22 cellular contexts compared by ENCODE assay signal in genomic region chr4:16819652-16820051, GRCh38.
DNase-seq lines count a peak whose midpoint lies in the region; ATAC-seq, FAIRE-seq and TF ChIP-seq lines count a peak whose summit lies in the region.
"Had no signal": no experiment of that assay in that cellular context is flagged by ENCODE, and none has a peak within 500 bp of the region (broad histone marks: within the 10 kb centered on the region; RNA-seq: fewer than 3 reads in every experiment).

No MANE protein-coding gene starts in this region.

- H3K9me1 ChIP-seq in IMR-90 (ENCODE audit: insufficient read depth, low read length): peaks cover 4% of the 10 kb centered on the region

- no peak for TF ChIP-seq POLR2A in IMR-90 (IDR thresholded peaks at IDR 0.05; ENCODE audit: low read depth, low read length)
- TF ChIP-seq POLR2A in HepG2 (IDR thresholded peaks at IDR 0.05; ENCODE audit: insufficient read depth in 1 of 2, low read depth in 2 of 2, low read length in 2 of 2): no peak
- TF ChIP-seq POLR2A in gastrocnemius medialis (IDR thresholded peaks at IDR 0.05): no peak

- no peak overlapping the region for H3K4ac ChIP-seq in IMR-90 (ENCODE audit: low read depth, low read length)

- TF ChIP-seq EP300 in HepG2 (IDR thresholded peaks at IDR 0.05; ENCODE audit: low read depth in 2 of 2, low read length in 2 of 2) (no peak), HepG2 (CRISPR knock-in tag; IDR thresholded peaks at IDR 0.05; ENCODE audit: borderline replicate concordance) (no peak)

- TF ChIP-seq CTCF in IMR-90 (conservative IDR thresholded peaks at IDR 0.05; ENCODE audit: low read depth, low read length): no peak
- no peak for TF ChIP-seq CTCF in HepG2 (CRISPR knock-in tag; IDR thresholded peaks at IDR 0.05)
- TF ChIP-seq CTCF in gastrocnemius medialis (IDR thresholded peaks at IDR 0.05 in 4 of 5, conservative IDR thresholded peaks at IDR 0.05 in 1 of 5): no peak
- TF ChIP-seq CTCF in colonic mucosa (IDR thresholded peaks at IDR 0.05): no peak

- H3K79me1 ChIP-seq in IMR-90 (ENCODE audit: low read depth in 1 of 2, low read length in 2 of 2): peaks cover 0 to 3% of the 10 kb centered on the region in 2 experiments; a peak in 2 of 4 replicates

- dilution Hi-C loops in IMR-90 (cut with HindIII; ENCODE audit: low sequenced_read_pairs, unreplicated experiment): no loop called here

- no peak overlapping the region for H2BK20ac ChIP-seq in IMR-90 (ENCODE audit: low read depth, low read length)

- H3K36me3 ChIP-seq in IMR-90 (ENCODE audit: control insufficient read depth, insufficient read depth, low read length) (no peaks in the 10 kb centered on the region), HepG2 (replicated peaks in 1 of 2; ENCODE audit: control insufficient read depth in 1 of 2, insufficient read depth in 2 of 2, low read length in 2 of 2) (no peaks in the 10 kb centered on the region), gastrocnemius medialis (no peaks in the 10 kb centered on the region), colonic mucosa (no peaks in the 10 kb centered on the region)
- H3K36me3 ChIP-seq: BE2C, SJSA1 had no signal

- H3K27ac ChIP-seq in IMR-90 (ENCODE audit: insufficient read depth, low read length) (no peak overlapping the region), HepG2 (ENCODE audit: extremely low read length, insufficient read depth, low read length) (no peak overlapping the region), gastrocnemius medialis (peak overlapping the region in 3 of 4 donors; percentile 22 to 60 (median 48)), colonic mucosa (no peak overlapping the region)
- H3K27ac ChIP-seq: GM23248, PC-9, SJSA1 had no signal

- H3K4me2 ChIP-seq in IMR-90 (ENCODE audit: low read depth, low read length): no peak overlapping the region
- H3K4me2 ChIP-seq in HepG2 (ENCODE audit: low read depth, low read length): no peak overlapping the region
- H3K4me2 ChIP-seq: PC-9 had no signal

- H3K4me1 ChIP-seq in IMR-90 (ENCODE audit: control insufficient read depth, insufficient read depth, low read length): no peaks in the 10 kb centered on the region
- H3K4me1 ChIP-seq in HepG2 (ENCODE audit: insufficient read depth, low read length): peaks cover 29% of the 10 kb centered on the region
- H3K4me1 ChIP-seq in gastrocnemius medialis: no peaks in the 10 kb centered on the region
- no peaks in the 10 kb centered on the region for H3K4me1 ChIP-seq in colonic mucosa

- in situ Hi-C loops in IMR-90 (cut with MboI; ENCODE audit: low sequenced_read_pairs): no loop called here
- in situ Hi-C loops in HepG2 (cut with HindIII; ENCODE audit: extremely low pct_ligation_motif_present, low pct_unique_long_range_greater_than_20kb): no loop called here
- in situ Hi-C loops in gastrocnemius medialis (cut with MboI; ENCODE audit: low sequenced_read_pairs in 4 of 4): no loop called here

- POLR2A ChIA-PET in IMR-90 (lab: Charles Lee; ENCODE audit: unreplicated experiment): no interaction called here
- POLR2A ChIA-PET in HepG2 (lab: Yijun Ruan, JAX): no interaction called here

- H4K91ac ChIP-seq in IMR-90 (ENCODE audit: insufficient read depth, low read depth, low read length): no peak overlapping the region

- no peak overlapping the region for H2BK120ac ChIP-seq in IMR-90 (ENCODE audit: low read depth, low read length)

- no peak overlapping the region for H3K14ac ChIP-seq in IMR-90 (replicated peaks; ENCODE audit: low read depth, low read length)

- H3K79me2 ChIP-seq in HepG2 (ENCODE audit: insufficient read depth, low read length): no peaks in the 10 kb centered on the region

- no peaks in the 10 kb centered on the region for H3K9me3 ChIP-seq in IMR-90 (ENCODE audit: control insufficient read depth, insufficient read depth, low read length)
- H3K9me3 ChIP-seq in HepG2 (ENCODE audit: low read length): no peaks in the 10 kb centered on the region
- H3K9me3 ChIP-seq in gastrocnemius medialis: no peaks in the 10 kb centered on the region
- H3K9me3 ChIP-seq in colonic mucosa: no peaks in the 10 kb centered on the region
- H3K9me3 ChIP-seq: BE2C, SJSA1 had no signal

- no peak overlapping the region for H4K5ac ChIP-seq in IMR-90 (ENCODE audit: low read depth, low read length)

- DNase-seq in IMR-90 (no peak), dermis microvascular lymphatic vessel endothelial cell (ENCODE audit: low read depth in 2 of 2) (peak; percentile 12 to 46), HepG2 (ENCODE audit: low spot score) (no peak), gastrocnemius medialis (no peak), colonic mucosa (no peak), COLO668 (lab: John Stamatoyannopoulos, UW; ENCODE audit: unreplicated experiment) (no peak)
- DNase-seq: BE2C; CD8-positive, alpha-beta T cell; DND-41; GM23248; NCI-H1092; NCI-H146; NCI-H2081 treated with DMSO at 0.1 percent for 48 hours; NCI-H510A treated with DMSO at 0.1 percent for 48 hours; NCI-H82; PC-9 had no signal

- H2AK9ac ChIP-seq in IMR-90 (replicated peaks; ENCODE audit: low read depth, low read length, poor library complexity): no peak overlapping the region

- no peak overlapping the region for H3K23ac ChIP-seq in IMR-90 (ENCODE audit: low read depth, low read length)

- ATAC-seq in IMR-90 (ENCODE audit: low read depth) (no peak), HepG2 (no peak), gastrocnemius medialis (no peak), HG02885 (IDR thresholded peaks at IDR 0.05; ENCODE audit: poor library complexity, unreplicated experiment) (no peak)
- ATAC-seq: CD8-positive, alpha-beta T cell; GM12878 had no signal

- H3K4me3 ChIP-seq in IMR-90 (ENCODE audit: insufficient read depth, low read depth, low read length) (no peak overlapping the region), HepG2 (replicated peaks in 1 of 3; ENCODE audit: insufficient read depth in 1 of 3, low read depth in 2 of 3, low read length in 3 of 3) (no peak overlapping the region), gastrocnemius medialis (no peak overlapping the region), colonic mucosa (no peak overlapping the region)
- H3K4me3 ChIP-seq: GM12878, GM23248, PC-9, SJSA1 had no signal

- CTCF ChIA-PET in IMR-90 (lab: Yijun Ruan, JAX): no interaction called here
- CTCF ChIA-PET in HepG2 (lab: Yijun Ruan, JAX; ENCODE audit: low intra/inter-chr PET ratio, low total read pairs): no interaction called here

- H2AFZ ChIP-seq in IMR-90 (replicated peaks; ENCODE audit: low read length, poor library complexity): no peak overlapping the region
- no peak overlapping the region for H2AFZ ChIP-seq in HepG2 (ENCODE audit: low read length)
- H2AFZ ChIP-seq: GM23248, PC-9 had no signal

- no peak overlapping the region for H4K8ac ChIP-seq in IMR-90 (ENCODE audit: low read depth in 2 of 2, low read length in 2 of 2)

- H3K56ac ChIP-seq in IMR-90 (ENCODE audit: extremely low read depth, insufficient read depth, low read length): no peak overlapping the region

- H3K9ac ChIP-seq in IMR-90 (ENCODE audit: low read depth, low read length) (no peak overlapping the region), HepG2 (ENCODE audit: insufficient read depth, low read depth, low read length) (no peak overlapping the region), colonic mucosa (ENCODE audit: low read depth in 2 of 2, low read length in 2 of 2) (no peak overlapping the region)
- H3K9ac ChIP-seq: GM23248 had no signal

- intact Hi-C loops in IMR-90 (cut with micrococcal nuclease) (no loop called here), HepG2 (cut with micrococcal nuclease; ENCODE audit: unreplicated experiment) (no loop called here), gastrocnemius medialis (cut with DNase I; ENCODE audit: low total_unique reads) (no loop called here), colonic mucosa (cut with DNase I) (no loop called here)

- no peak overlapping the region for H2BK5ac ChIP-seq in IMR-90 (ENCODE audit: low read depth, low read length, poor library complexity, severe bottlenecking)

- H2BK15ac ChIP-seq in IMR-90 (ENCODE audit: low read depth, low read length): no peak overlapping the region

- H3K18ac ChIP-seq in IMR-90 (ENCODE audit: low read depth, low read length): no peak overlapping the region

- H4K20me1 ChIP-seq in IMR-90 (ENCODE audit: insufficient read depth, low read length) (no peaks in the 10 kb centered on the region), HepG2 (ENCODE audit: insufficient read depth, low read length) (no peaks in the 10 kb centered on the region)

- no peak for FAIRE-seq in HepG2 (lab: Jason Lieb, UNC)
- FAIRE-seq: D721Med, G401.6, GM12878, GM18507 had no signal

- TF ChIP-seq RAD21 in IMR-90 (IDR thresholded peaks at IDR 0.05; ENCODE audit: low read length) (no peak), HepG2 (CRISPR knock-in tag; IDR thresholded peaks at IDR 0.05) (no peak)

- WGBS in IMR-90 (ENCODE audit: extremely low coverage in 2 of 2, insufficient read length in 1 of 2), 2 experiments: no CpG with 5 or more reads among the region's 3 CpGs
- WGBS in HepG2 (ENCODE audit: low lambda C conversion rate): 91% methylated on average over 3 of the region's 3 CpGs

- H3K27me3 ChIP-seq in IMR-90 (ENCODE audit: control insufficient read depth, insufficient read depth, low read length) (no peaks in the 10 kb centered on the region), HepG2 (ENCODE audit: control insufficient read depth in 1 of 2, insufficient read depth in 2 of 2, low read length in 2 of 2) (no peaks in the 10 kb centered on the region), gastrocnemius medialis (no peaks in the 10 kb centered on the region), colonic mucosa (no peaks in the 10 kb centered on the region)
- H3K27me3 ChIP-seq: BE2C, SJSA1 had no signal

- BruUV-seq in IMR-90 (replicated peaks; lab: Mats Ljungman, UMichigan): no TSS peak
- no TSS peak for BruUV-seq in HepG2 (replicated peaks; lab: Mats Ljungman, UMichigan)

- no peak overlapping the region for H2AK5ac ChIP-seq in IMR-90 (ENCODE audit: low read depth, low read length)

TF ChIP-seq in IMR-90, 13 proteins besides CTCF, POLR2A, EP300 and RAD21:
- TF ChIP-seq MAFK (IDR thresholded peaks at IDR 0.05; ENCODE audit: low read depth, low read length) (peak; percentile 90), RFX5 (IDR thresholded peaks at IDR 0.05; ENCODE audit: low read depth, low read length) (no peak), FOS (IDR thresholded peaks at IDR 0.05; ENCODE audit: low read depth, low read length) (no peak), CEBPB (IDR thresholded peaks at IDR 0.05; ENCODE audit: low read depth, low read length) (no peak), NFE2L2 (IDR thresholded peaks at IDR 0.05; ENCODE audit: low read depth, low read length) (peak; percentile 12; the same call in 1 of the 2 replicates)
TF ChIP-seq in IMR-90: peak in this region for 2.

TF ChIP-seq in HepG2, 621 proteins besides CTCF, POLR2A, EP300 and RAD21 (continues in another document):
- TF ChIP-seq TERF1 (CRISPR knock-in tag; IDR thresholded peaks at IDR 0.05) (no peak), HMG20A (CRISPR knock-in tag; IDR thresholded peaks at IDR 0.05; ENCODE audit: borderline replicate concordance) (no peak)

Comparison
In these comparisons a context has a peak if more than half of its experiments do, and no peak if none do; other contexts are left out.
1. DNase-seq: peak in dermis microvascular lymphatic vessel endothelial cell (2 of 2); none in IMR-90 (single experiment), HepG2 (single experiment), gastrocnemius medialis (0 of 2), colonic mucosa (single experiment) and COLO668 (single experiment).
2. H3K27ac ChIP-seq: peak in gastrocnemius medialis (3 of 4); none in IMR-90 (single experiment), HepG2 (single experiment) and colonic mucosa (single experiment).